12 cellular contexts compared by ENCODE assay signal in the genomic region with DNA sequence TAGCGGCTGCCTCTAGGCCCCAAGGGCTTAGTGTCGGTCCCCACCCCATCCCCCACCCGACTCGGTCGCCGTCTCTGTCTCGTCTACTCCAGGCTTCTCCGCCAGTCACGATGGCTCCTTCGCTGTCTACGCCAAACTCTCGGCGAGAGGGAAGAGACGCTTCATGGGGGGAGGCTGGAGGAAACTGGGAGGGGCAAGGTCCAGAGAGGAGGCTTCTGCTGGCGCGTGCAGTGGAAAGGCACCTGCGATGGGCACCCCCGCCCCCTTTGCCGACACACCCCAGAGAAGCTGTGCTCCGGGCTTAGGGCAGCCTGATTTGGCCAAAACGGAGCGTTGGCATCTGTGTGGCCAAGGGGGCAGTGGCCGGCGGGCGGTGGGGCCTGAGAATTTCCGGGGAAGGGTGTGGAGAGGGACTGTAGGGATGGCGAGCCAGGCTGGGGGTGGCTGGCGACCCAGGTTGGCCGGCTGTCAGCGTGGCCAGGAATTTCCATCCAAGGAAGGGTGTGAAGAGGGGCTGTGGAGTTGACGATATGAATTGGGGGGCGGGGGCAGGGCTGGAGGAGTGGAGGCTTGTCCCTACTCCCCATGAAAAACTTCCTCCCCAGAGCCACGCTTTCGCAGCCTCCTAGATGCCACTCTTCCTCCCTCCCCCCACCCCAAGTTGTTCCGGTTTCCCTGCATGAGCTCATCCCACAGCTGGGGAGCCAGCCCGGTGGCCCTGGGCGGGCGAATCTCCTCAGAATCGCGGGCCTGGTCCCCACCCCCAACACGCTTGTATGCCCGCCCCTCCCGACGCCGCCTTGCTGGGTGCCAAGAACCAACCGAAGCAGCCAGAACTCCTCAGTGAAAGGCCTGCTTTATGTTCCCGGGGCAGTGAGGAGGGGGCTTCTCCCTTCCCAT. TPM values are rescaled to one million over a fixed set of nuclear protein-coding genes. Genes with fewer than 3 reads are reported as not detected.
DNase-seq lines count a peak whose midpoint lies in the region; FAIRE-seq and TF ChIP-seq lines count a peak whose summit lies in the region.
"Had no signal": no experiment of that assay in that cellular context is flagged by ENCODE, and none has a peak within 500 bp of the region (broad histone marks: within the 10 kb centered on the region; RNA-seq: fewer than 3 reads in every experiment).

No MANE protein-coding gene starts in this region.

- no peak for TF ChIP-seq CTCF in astrocyte (IDR thresholded peaks at IDR 0.05; ENCODE audit: insufficient read depth, low read depth, low read length)

- peaks cover 8% of the 10 kb centered on the region for H3K4me1 Mint-ChIP-seq in astrocyte (ENCODE audit: low read depth, unreplicated experiment)

- no peak overlapping the region for H3K27ac ChIP-seq in astrocyte (ENCODE audit: low read depth, low read length)

- no peaks in the 10 kb centered on the region for H3K9me3 ChIP-seq in astrocyte (ENCODE audit: insufficient read depth, low read depth, low read length)

- peaks cover 22% of the 10 kb centered on the region for H3K27me3 Mint-ChIP-seq in astrocyte (ENCODE audit: low read depth, unreplicated experiment)

- H3K36me3 Mint-ChIP-seq in astrocyte (ENCODE audit: low read depth, unreplicated experiment) = peaks cover 2% of the 10 kb centered on the region

- no peaks in the 10 kb centered on the region for H3K27me3 ChIP-seq in astrocyte (ENCODE audit: insufficient read depth, low read length)

- H3K4me3 ChIP-seq in astrocyte (ENCODE audit: insufficient read depth, low read depth, low read length) = peak overlapping the region; percentile 55

- peaks cover 17% of the 10 kb centered on the region for H3K79me2 ChIP-seq in astrocyte (ENCODE audit: insufficient read depth, low read length)

- DNase-seq in DMS79 treated with DMSO at 0.1 percent for 48 hours (lab: John Stamatoyannopoulos, UW) (peak; percentile 36), DMS79 (lab: John Stamatoyannopoulos, UW) (no peak), astrocyte (ENCODE audit: low read depth) (peak; percentile 16), iPS-NIHi7 (ENCODE audit: extremely low spot score) (peak; percentile 77), superior temporal gyrus (ENCODE audit: extremely low spot score) (peak; percentile 81), NCI-H774 (lab: John Stamatoyannopoulos, UW) (no peak)
- no peak for DNase-seq in activated CD4-positive, alpha-beta T cell treated with anti-CD3 and anti-CD28 coated beads, Interleukin-2, amount 50 U/mL, for 1 hour
- no peak for DNase-seq in stimulated activated CD4-positive, alpha-beta T cell treated with anti-CD3 and anti-CD28 coated beads, Interleukin-2, amount 100 ng/mL, for 48 hours

- peak overlapping the region; percentile 77 for H3K4me3 Mint-ChIP-seq in astrocyte (ENCODE audit: unreplicated experiment)

- peaks cover 20% of the 10 kb centered on the region for H3K4me1 ChIP-seq in astrocyte (ENCODE audit: insufficient read depth, low read length)

- no peak for FAIRE-seq in astrocyte (lab: Jason Lieb, UNC)
- FAIRE-seq: A204.1 had no signal

- peak overlapping the region; percentile 73 for H2AFZ ChIP-seq in astrocyte (ENCODE audit: low read depth, low read length)

- peak overlapping the region; percentile 48 for H3K9ac ChIP-seq in astrocyte (ENCODE audit: low read length)

- no peaks in the 10 kb centered on the region for H3K9me3 Mint-ChIP-seq in astrocyte (ENCODE audit: unreplicated experiment)

- H3K27ac Mint-ChIP-seq in astrocyte (ENCODE audit: unreplicated experiment) = peak overlapping the region; percentile 73

- H3K36me3 ChIP-seq in astrocyte (ENCODE audit: insufficient read depth, low read length) = no peaks in the 10 kb centered on the region

- peaks cover 4% of the 10 kb centered on the region for H4K20me1 ChIP-seq in astrocyte (ENCODE audit: insufficient read depth, low read length)

- peak overlapping the region; percentile 98 for H3K4me2 ChIP-seq in astrocyte (ENCODE audit: low read length)

RNA-seq across cellular contexts. Expression of a gene that starts 1.4 kb away (rescaled TPM):
- 11.1 and 13.6 TPM in 2 replicates for total RNA-seq in astrocyte
- total RNA-seq: myocyte had no signal

RNA-seq across cellular contexts. Expression of a gene that starts 10.3 kb away (rescaled TPM):
- total RNA-seq in astrocyte = 0.70 and 0.75 TPM in 2 replicates
- total RNA-seq: aorta, myocyte, subcutaneous adipose tissue had no signal

Comparison
In these comparisons a context has a peak if more than half of its experiments do, and no peak if none do; other contexts are left out.
1. DNase-seq: peak in DMS79 treated with DMSO at 0.1 percent for 48 hours (single experiment), astrocyte (single experiment), iPS-NIHi7 (single experiment) and superior temporal gyrus (single experiment); none in DMS79 (single experiment), activated CD4-positive, alpha-beta T cell treated with anti-CD3 and anti-CD28 coated beads, Interleukin-2, amount 50 U/mL, for 1 hour (single experiment), NCI-H774 (single experiment) and stimulated activated CD4-positive, alpha-beta T cell treated with anti-CD3 and anti-CD28 coated beads, Interleukin-2, amount 100 ng/mL, for 48 hours (0 of 2).